27 cellular contexts compared by ENCODE assay signal in the genomic region with DNA sequence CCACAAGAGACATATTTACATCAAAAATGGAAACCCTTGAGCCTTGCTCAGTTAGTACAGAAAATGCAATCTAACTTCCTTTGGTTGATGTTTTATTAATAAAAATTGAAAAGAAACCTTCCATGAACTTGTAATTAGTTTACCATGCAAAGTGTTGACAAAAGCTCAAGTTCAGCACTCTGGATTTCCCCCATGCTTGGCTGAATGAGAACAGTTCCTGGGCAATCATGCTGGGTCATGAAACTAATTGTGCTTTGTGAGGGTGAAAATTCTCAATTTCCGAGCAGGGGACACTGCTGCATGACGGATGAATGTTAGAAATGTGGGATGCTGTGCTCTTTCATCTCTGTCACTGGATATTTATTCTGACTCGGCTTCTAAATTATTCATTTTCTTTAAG.
A peak's percentile ranks its signal among the peaks of the same experiment; 100 is the strongest.
DNase-seq lines count a peak whose midpoint lies in the region; ATAC-seq and TF ChIP-seq lines count a peak whose summit lies in the region.
"Had no signal": no experiment of that assay in that cellular context is flagged by ENCODE, and none has a peak within 500 bp of the region (broad histone marks: within the 10 kb centered on the region; RNA-seq: fewer than 3 reads in every experiment).

No MANE protein-coding gene starts in this region.

- intact Hi-C loops in left lung (cut with DNase I), result no loop called here

- H2AFZ ChIP-seq in SK-N-SH (ENCODE audit: low read depth), result no peak overlapping the region
- H2AFZ ChIP-seq: parathyroid adenoma had no signal

- no peaks in the 10 kb centered on the region for H3K9me2 ChIP-seq in SK-N-SH

- DNase-seq in SK-N-SH, result no peak
- DNase-seq in glutamatergic neuron, result no peak
- DNase-seq in AG08396 (ENCODE audit: low spot score), result no peak
- DNase-seq in left lung, result no peak
- DNase-seq: activated CD4-positive, alpha-beta T cell treated with anti-CD3 and anti-CD28 coated beads for 36 hours; activated CD8-positive, alpha-beta T cell treated with anti-CD3 and anti-CD28 coated beads, Interleukin-2, amount 10 ng/mL, durations not matched to agents 7 days and 5 days; activated effector memory CD4-positive, alpha-beta T cell treated with Interleukin-2 at 50 U/mL for 16 hours; activated naive CD8-positive, alpha-beta T cell treated with anti-CD3 and anti-CD28 coated beads for 36 hours; activated T-cell treated with anti-CD3 and anti-CD28 coated beads for 4 hours; DMS53; GF-D8; HCEC 1CT; islet precursor cell; NCI-H187 treated with DMSO at 0.1 percent for 48 hours; NCI-H226; NCI-H774; stimulated activated CD4-positive, alpha-beta T cell treated with anti-CD3 and anti-CD28 coated beads, Interleukin-1b, Interleukin-23, amount 100 ng/mL, for 48 hours had no signal

- H3K27me3 Mint-ChIP-seq in glutamatergic neuron (ENCODE audit: unreplicated experiment), result peaks cover 4% of the 10 kb centered on the region
- H3K27me3 Mint-ChIP-seq: activated CD4-positive, alpha-beta T cell treated with anti-CD3 and anti-CD28 coated beads for 36 hours; activated naive CD8-positive, alpha-beta T cell treated with anti-CD3 and anti-CD28 coated beads for 36 hours; central memory CD8-positive, alpha-beta T cell had no signal

- CTCF ChIA-PET in SK-N-SH (lab: Yijun Ruan, JAX), result no interaction called here

- no peaks in the 10 kb centered on the region for H4K20me1 ChIP-seq in SK-N-SH (ENCODE audit: insufficient read depth)
- H4K20me1 ChIP-seq: BLaER1 treated with 17β-estradiol and CSF1 and Interleukin-3, amounts not matched to agents 10 nM and 100 nM had no signal

- no peaks in the 10 kb centered on the region for H3K27me3 ChIP-seq in SK-N-SH (ENCODE audit: insufficient read depth)
- no peaks in the 10 kb centered on the region for H3K27me3 ChIP-seq in left lung
- H3K27me3 ChIP-seq: BLaER1 treated with 17β-estradiol and CSF1 and Interleukin-3, amounts not matched to agents 10 nM and 100 nM; tibial nerve had no signal

- no peak overlapping the region for H3K4me3 Mint-ChIP-seq in glutamatergic neuron (ENCODE audit: unreplicated experiment)
- H3K4me3 Mint-ChIP-seq: activated CD4-positive, alpha-beta T cell treated with anti-CD3 and anti-CD28 coated beads for 36 hours; activated CD8-positive, alpha-beta T cell treated with anti-CD3 and anti-CD28 coated beads, Interleukin-2, amount 10 ng/mL, durations not matched to agents 7 days and 5 days; activated naive CD8-positive, alpha-beta T cell treated with anti-CD3 and anti-CD28 coated beads for 36 hours; central memory CD8-positive, alpha-beta T cell; natural killer cell treated with Interleukin-12 subunit alpha and Interleukin-12 subunit beta and Interleukin-15 and Interleukin-18, amount 100 ng/mL, for 72 hours; T-helper 2 cell treated with Interferon-gamma antibody and Interleukin-4, amounts not matched to agents 5 μg/mL and 100 μg/mL, for 36 hours had no signal

- ATAC-seq in SK-N-SH treated with all-trans-retinoic acid at 6 μM for 48 hours, result no peak
- ATAC-seq in left lung, result no peak
- ATAC-seq in GM19328 (IDR thresholded peaks at IDR 0.05; ENCODE audit: unreplicated experiment), result no peak
- ATAC-seq: activated CD4-positive, alpha-beta T cell treated with anti-CD3 and anti-CD28 coated beads for 36 hours; activated CD8-positive, alpha-beta T cell treated with anti-CD3 and anti-CD28 coated beads, Interleukin-2, amount 10 ng/mL, durations not matched to agents 7 days and 5 days; natural killer cell treated with Interleukin-12 subunit alpha and Interleukin-12 subunit beta and Interleukin-15 and Interleukin-18, amount 100 ng/mL, for 72 hours had no signal

- H3K36me3 Mint-ChIP-seq in glutamatergic neuron (ENCODE audit: unreplicated experiment), result peaks cover 10% of the 10 kb centered on the region
- H3K36me3 Mint-ChIP-seq: activated naive CD8-positive, alpha-beta T cell treated with anti-CD3 and anti-CD28 coated beads for 36 hours; natural killer cell treated with Interleukin-12 subunit alpha and Interleukin-12 subunit beta and Interleukin-15 and Interleukin-18, amount 100 ng/mL, for 72 hours had no signal

- H3K27ac ChIP-seq in SK-N-SH (ENCODE audit: low read depth in 2 of 2, low read length in 1 of 2) (no peak overlapping the region), left lung (no peak overlapping the region)
- H3K27ac ChIP-seq: BLaER1 treated with 17β-estradiol and CSF1 and Interleukin-3, amounts not matched to agents 10 nM and 100 nM; parathyroid adenoma; tibial nerve had no signal

- H3K4me1 Mint-ChIP-seq in glutamatergic neuron (ENCODE audit: low read depth, unreplicated experiment), result peaks cover 34% of the 10 kb centered on the region
- H3K4me1 Mint-ChIP-seq: activated CD4-positive, alpha-beta T cell treated with anti-CD3 and anti-CD28 coated beads for 36 hours; activated naive CD8-positive, alpha-beta T cell treated with anti-CD3 and anti-CD28 coated beads for 36 hours; central memory CD8-positive, alpha-beta T cell had no signal

- 76% methylated on average over 3 of the region's 3 CpGs for WGBS in SK-N-SH (ENCODE audit: low lambda C conversion rate)

- no peaks in the 10 kb centered on the region for H3K9me3 Mint-ChIP-seq in glutamatergic neuron (ENCODE audit: unreplicated experiment)

- no peak overlapping the region for H3K9ac ChIP-seq in SK-N-SH
- H3K9ac ChIP-seq: BLaER1 treated with 17β-estradiol and CSF1 and Interleukin-3, amounts not matched to agents 10 nM and 100 nM; parathyroid adenoma had no signal

- peak overlapping the region; percentile 7 for H3K27ac Mint-ChIP-seq in glutamatergic neuron (ENCODE audit: unreplicated experiment)
- H3K27ac Mint-ChIP-seq: activated CD4-positive, alpha-beta T cell treated with anti-CD3 and anti-CD28 coated beads for 36 hours; activated CD8-positive, alpha-beta T cell treated with anti-CD3 and anti-CD28 coated beads, Interleukin-2, amount 10 ng/mL, durations not matched to agents 7 days and 5 days; activated naive CD8-positive, alpha-beta T cell treated with anti-CD3 and anti-CD28 coated beads for 36 hours; natural killer cell treated with Interleukin-12 subunit alpha and Interleukin-12 subunit beta and Interleukin-15 and Interleukin-18, amount 100 ng/mL, for 72 hours; T-helper 2 cell treated with Interferon-gamma antibody and Interleukin-4, amounts not matched to agents 5 μg/mL and 100 μg/mL, for 36 hours had no signal

- no peak for TF ChIP-seq RAD21 in SK-N-SH (IDR thresholded peaks at IDR 0.05; ENCODE audit: low read length)

- POLR2A ChIA-PET in SK-N-SH (lab: Yijun Ruan, JAX), result no interaction called here

- H3K4me2 ChIP-seq in SK-N-SH, result no peak overlapping the region
- H3K4me2 ChIP-seq: BLaER1 treated with 17β-estradiol and CSF1 and Interleukin-3, amounts not matched to agents 10 nM and 100 nM; smooth muscle cell had no signal

- no peak overlapping the region for H3K4me3 ChIP-seq in SK-N-SH (ENCODE audit: low read depth in 2 of 2, low read length in 1 of 2)
- H3K4me3 ChIP-seq in left lung, result no peak overlapping the region
- H3K4me3 ChIP-seq: BLaER1 treated with 17β-estradiol and CSF1 and Interleukin-3, amounts not matched to agents 10 nM and 100 nM; smooth muscle cell; tibial nerve had no signal

- peaks cover 0 to 5% of the 10 kb centered on the region in 2 experiments for H3K36me3 ChIP-seq in SK-N-SH (replicated peaks in 1 of 2; ENCODE audit: control insufficient read depth in 1 of 2, insufficient read depth in 2 of 2, low read length in 1 of 2)
- no peaks in the 10 kb centered on the region for H3K36me3 ChIP-seq in left lung
- H3K36me3 ChIP-seq: BLaER1 treated with 17β-estradiol and CSF1 and Interleukin-3, amounts not matched to agents 10 nM and 100 nM; tibial nerve had no signal

- TF ChIP-seq CTCF in SK-N-SH (IDR thresholded peaks at IDR 0.05) (no peak), glutamatergic neuron (IDR thresholded peaks at IDR 0.05; ENCODE audit: partially characterized antibody, unreplicated experiment) (no peak), left lung (IDR thresholded peaks at IDR 0.05) (no peak)

- no peak for TF ChIP-seq EP300 in SK-N-SH (IDR thresholded peaks at IDR 0.05; ENCODE audit: borderline replicate concordance in 1 of 2, low read depth in 1 of 2, low read length in 1 of 2)

- H3K79me2 ChIP-seq in SK-N-SH (ENCODE audit: insufficient read depth), result no peaks in the 10 kb centered on the region
- H3K79me2 ChIP-seq: parathyroid adenoma had no signal

- H3F3A ChIP-seq in SK-N-SH (replicated peaks; ENCODE audit: insufficient read depth), result no peaks in the 10 kb centered on the region

- no peaks in the 10 kb centered on the region for H3K9me3 ChIP-seq in SK-N-SH
- H3K9me3 ChIP-seq in left lung, result peaks cover 0 to 7% of the 10 kb centered on the region in 2 donors

- H3K4me1 ChIP-seq in SK-N-SH (ENCODE audit: control insufficient read depth in 1 of 2, insufficient read depth in 2 of 2, low read depth in 1 of 2, low read length in 1 of 2), result peaks cover 0 to 12% of the 10 kb centered on the region in 2 experiments; a peak in 2 of 4 replicates
- no peaks in the 10 kb centered on the region for H3K4me1 ChIP-seq in left lung
- H3K4me1 ChIP-seq: BLaER1 treated with 17β-estradiol and CSF1 and Interleukin-3, amounts not matched to agents 10 nM and 100 nM; parathyroid adenoma; tibial nerve had no signal

TF ChIP-seq in SK-N-SH, 30 proteins besides CTCF, POLR2A, EP300 and RAD21 (continues in another document):
- no peak for TF ChIP-seq MAX (IDR thresholded peaks at IDR 0.05; ENCODE audit: low read depth)

TF ChIP-seq in PFSK-1, 5 proteins besides CTCF, POLR2A, EP300 and RAD21 (continues in another document):
- TF ChIP-seq SIN3A (IDR thresholded peaks at IDR 0.05; ENCODE audit: borderline replicate concordance, insufficient read depth, low read length), result peak; percentile 90; the same call in 1 of the 2 replicates
- no peak for TF ChIP-seq TAF1 (IDR thresholded peaks at IDR 0.05; ENCODE audit: borderline replicate concordance, insufficient read depth, low read length)
- TF ChIP-seq FOXP2 (optimal IDR thresholded peaks at IDR 0.05; ENCODE audit: borderline replicate concordance, extremely low read depth, extremely low read length, insufficient read depth), result peak; percentile 8
